8 cellular contexts compared by ENCODE assay signal in the genomic region with DNA sequence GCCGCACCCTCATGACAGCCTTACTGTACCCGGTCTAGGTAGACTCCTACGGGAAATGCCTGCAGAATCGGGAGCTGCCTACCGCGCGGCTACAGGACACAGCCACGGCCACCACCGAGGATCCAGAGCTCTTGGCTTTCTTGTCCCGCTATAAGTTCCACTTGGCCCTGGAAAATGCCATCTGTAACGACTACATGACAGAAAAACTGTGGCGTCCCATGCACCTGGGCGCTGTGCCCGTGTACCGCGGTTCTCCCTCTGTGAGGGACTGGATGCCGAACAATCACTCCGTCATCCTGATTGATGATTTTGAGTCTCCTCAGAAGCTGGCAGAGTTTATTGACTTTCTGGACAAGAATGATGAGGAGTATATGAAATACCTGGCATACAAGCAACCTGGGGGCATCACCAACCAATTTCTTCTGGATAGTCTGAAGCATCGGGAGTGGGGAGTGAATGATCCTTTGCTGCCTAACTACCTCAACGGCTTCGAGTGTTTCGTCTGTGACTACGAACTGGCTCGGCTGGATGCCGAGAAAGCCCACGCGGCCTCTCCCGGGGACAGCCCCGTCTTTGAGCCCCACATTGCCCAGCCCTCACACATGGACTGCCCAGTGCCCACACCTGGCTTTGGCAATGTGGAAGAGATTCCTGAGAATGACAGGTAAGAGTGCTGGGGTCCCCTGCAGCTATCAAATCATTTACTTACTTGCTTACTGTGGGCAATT. TPM values are rescaled to one million over a fixed set of nuclear protein-coding genes. Genes with fewer than 3 reads are reported as not detected.
A peak's percentile ranks its signal among the peaks of the same experiment; 100 is the strongest.
DNase-seq lines count a peak whose midpoint lies in the region; ATAC-seq and TF ChIP-seq lines count a peak whose summit lies in the region.

No MANE protein-coding gene starts in this region.

- H3K4me1 ChIP-seq in RWPE2 (ENCODE audit: insufficient read depth, poor library complexity, severe bottlenecking) (peaks cover 10% of the 10 kb centered on the region), endodermal cell (ENCODE audit: control insufficient read depth, insufficient read depth, low read length) (peaks cover 6% of the 10 kb centered on the region)

- no peaks in the 10 kb centered on the region for H3K27me3 ChIP-seq in RWPE2 (ENCODE audit: insufficient read depth, poor library complexity, severe bottlenecking)
- no peaks in the 10 kb centered on the region for H3K27me3 ChIP-seq in endodermal cell (ENCODE audit: control insufficient read depth, insufficient read depth, low read length, poor library complexity, severe bottlenecking)

- H3K9me3 Mint-ChIP-seq in endodermal cell (no peaks in the 10 kb centered on the region), neural crest cell (no peaks in the 10 kb centered on the region)

- H3K4me1 Mint-ChIP-seq in endodermal cell (peaks cover 28% of the 10 kb centered on the region), neural crest cell (peaks cover 36% of the 10 kb centered on the region)

- peak overlapping the region; percentile 62 for H3K9ac ChIP-seq in endodermal cell (ENCODE audit: extremely low read depth, low read length, poor library complexity, severe bottlenecking)

- 10 to 27% methylated on average over 14 to 29 of the region's 29 CpGs for WGBS in endodermal cell (ENCODE audit: insufficient coverage in 1 of 2, insufficient read length in 1 of 2), 2 experiments

- ATAC-seq in Right ventricle myocardium superior (ENCODE audit: poor library complexity) (peak; percentile 2), left cardiac atrium (no peak), RWPE2 (ENCODE audit: low read depth) (peak; percentile 0; the same call in 1 of the 3 replicates), HG02623 (IDR thresholded peaks at IDR 0.05; ENCODE audit: unreplicated experiment) (no peak)
- ATAC-seq in activated CD4-positive, CD25-positive, alpha-beta regulatory T cell treated with anti-CD3 and anti-CD28 coated beads, Interleukin-2, amount 50 U/mL, for 24 hours: no peak

- no peaks in the 10 kb centered on the region for H3K9me3 ChIP-seq in RWPE2 (ENCODE audit: severe bottlenecking)
- H3K9me3 ChIP-seq in endodermal cell (ENCODE audit: control insufficient read depth, low read length): no peaks in the 10 kb centered on the region

- H3K4me3 ChIP-seq in RWPE2 (ENCODE audit: severe bottlenecking) (peak overlapping the region; percentile 52), endodermal cell (ENCODE audit: low read length) (peak overlapping the region; percentile 86)

- intact Hi-C loops in Right ventricle myocardium superior (cut with DNase I) (no loop called here), left cardiac atrium (cut with DNase I) (no loop called here)

- no peaks in the 10 kb centered on the region for H3K27me3 Mint-ChIP-seq in endodermal cell (ENCODE audit: insufficient read depth)
- H3K27me3 Mint-ChIP-seq in neural crest cell (ENCODE audit: low read depth): no peaks in the 10 kb centered on the region

- DNase-seq in Right ventricle myocardium superior (no peak), left cardiac atrium (no peak), RWPE2 (ENCODE audit: low spot score) (no peak), endodermal cell (no peak), neural crest cell (ENCODE audit: low read depth, low spot score) (no peak)
- DNase-seq in stimulated activated naive CD4-positive, alpha-beta T cell treated with Interleukin-2 at 50 U/mL for 16 hours (lab: John Stamatoyannopoulos, UW): no peak

- H3K27ac Mint-ChIP-seq in endodermal cell: peak overlapping the region; percentile 83
- peak overlapping the region; percentile 87 for H3K27ac Mint-ChIP-seq in neural crest cell (ENCODE audit: unreplicated experiment)

- H3K4me3 Mint-ChIP-seq in endodermal cell (peak overlapping the region; percentile 80), neural crest cell (peak overlapping the region; percentile 95)

- peaks cover 46% of the 10 kb centered on the region for H3K36me3 Mint-ChIP-seq in endodermal cell (ENCODE audit: low read depth)
- H3K36me3 Mint-ChIP-seq in neural crest cell (ENCODE audit: low read depth): peaks cover 12% of the 10 kb centered on the region

- H3K36me3 ChIP-seq in RWPE2 (ENCODE audit: low read depth) (peaks cover 70% of the 10 kb centered on the region), endodermal cell (ENCODE audit: control insufficient read depth, insufficient read depth, low read length) (peaks cover 52% of the 10 kb centered on the region)

- TF ChIP-seq CTCF in RWPE2 (IDR thresholded peaks at IDR 0.05; ENCODE audit: poor library complexity, severe bottlenecking) (no peak), endodermal cell (conservative IDR thresholded peaks at IDR 0.05) (no peak), neural crest cell (conservative IDR thresholded peaks at IDR 0.05) (no peak)

- H3K27ac ChIP-seq in RWPE2 (ENCODE audit: poor library complexity, severe bottlenecking): peak overlapping the region; percentile 90
- no peak overlapping the region for H3K27ac ChIP-seq in endodermal cell (ENCODE audit: low read depth, low read length)

RNA-seq across cellular contexts. Expression of a gene that starts 8.5 kb away (rescaled TPM):
- 28.0 TPM for total RNA-seq in Right ventricle myocardium superior
- 10 to 100 TPM; 21.7 to 24.7 TPM for total RNA-seq in left cardiac atrium
- total RNA-seq in endodermal cell: 10 to 100 TPM; 37.6 to 49.3 TPM
- 74.8 TPM for polyA plus RNA-seq in endodermal cell (2013, experiment 1 of 2)
- 73.7 TPM for polyA plus RNA-seq in endodermal cell (2013, experiment 2 of 2)
- total RNA-seq in neural crest cell: 34.8 and 38.9 TPM in 2 replicates

RNA-seq across cellular contexts. Expression of a gene that starts 12.1 kb away (rescaled TPM):
- total RNA-seq in Right ventricle myocardium superior (40.3 TPM), left cardiac atrium (10 to 100 TPM; 50.7 to 61.6 TPM), endodermal cell (10 to 100 TPM; 75.9 to 79.8 TPM), neural crest cell (74.9 and 75.7 TPM in 2 replicates)
- polyA plus RNA-seq in endodermal cell (2013, experiment 1 of 2): 86.6 TPM
- polyA plus RNA-seq in endodermal cell (2013, experiment 2 of 2): 82.6 TPM

RNA-seq across cellular contexts. Expression of a gene that starts 29.1 kb away (rescaled TPM):
- total RNA-seq in Right ventricle myocardium superior (42.3 TPM), left cardiac atrium (10 to 100 TPM; 42.9 to 52.6 TPM), endodermal cell (10 to 100 TPM; 63.2 to 71.4 TPM), neural crest cell (81.4 and 85.9 TPM in 2 replicates)
- polyA plus RNA-seq in endodermal cell (2013, experiment 1 of 2): 66.6 TPM
- polyA plus RNA-seq in endodermal cell (2013, experiment 2 of 2): 59.0 TPM

RNA-seq across cellular contexts. Expression of a gene that starts 38.1 kb away (rescaled TPM):
- 10.4 TPM for total RNA-seq in Right ventricle myocardium superior
- 10 to 100 TPM; 14.1 to 20.2 TPM for total RNA-seq in left cardiac atrium
- total RNA-seq in endodermal cell: 10 to 100 TPM; 19.6 to 20.3 TPM
- polyA plus RNA-seq in endodermal cell (2013, experiment 1 of 2): 23.6 TPM
- 15.4 TPM for polyA plus RNA-seq in endodermal cell (2013, experiment 2 of 2)
- 27.6 and 35.7 TPM in 2 replicates for total RNA-seq in neural crest cell

Comparison
In these comparisons a context has a peak if more than half of its experiments do, and no peak if none do; other contexts are left out.
1. ATAC-seq: peak in Right ventricle myocardium superior (single experiment) and RWPE2 (single experiment); none in left cardiac atrium (0 of 2), HG02623 (single experiment) and activated CD4-positive, CD25-positive, alpha-beta regulatory T cell treated with anti-CD3 and anti-CD28 coated beads, Interleukin-2, amount 50 U/mL, for 24 hours (0 of 2).